1 cellular context compared by ENCODE assay signal in the genomic region with DNA sequence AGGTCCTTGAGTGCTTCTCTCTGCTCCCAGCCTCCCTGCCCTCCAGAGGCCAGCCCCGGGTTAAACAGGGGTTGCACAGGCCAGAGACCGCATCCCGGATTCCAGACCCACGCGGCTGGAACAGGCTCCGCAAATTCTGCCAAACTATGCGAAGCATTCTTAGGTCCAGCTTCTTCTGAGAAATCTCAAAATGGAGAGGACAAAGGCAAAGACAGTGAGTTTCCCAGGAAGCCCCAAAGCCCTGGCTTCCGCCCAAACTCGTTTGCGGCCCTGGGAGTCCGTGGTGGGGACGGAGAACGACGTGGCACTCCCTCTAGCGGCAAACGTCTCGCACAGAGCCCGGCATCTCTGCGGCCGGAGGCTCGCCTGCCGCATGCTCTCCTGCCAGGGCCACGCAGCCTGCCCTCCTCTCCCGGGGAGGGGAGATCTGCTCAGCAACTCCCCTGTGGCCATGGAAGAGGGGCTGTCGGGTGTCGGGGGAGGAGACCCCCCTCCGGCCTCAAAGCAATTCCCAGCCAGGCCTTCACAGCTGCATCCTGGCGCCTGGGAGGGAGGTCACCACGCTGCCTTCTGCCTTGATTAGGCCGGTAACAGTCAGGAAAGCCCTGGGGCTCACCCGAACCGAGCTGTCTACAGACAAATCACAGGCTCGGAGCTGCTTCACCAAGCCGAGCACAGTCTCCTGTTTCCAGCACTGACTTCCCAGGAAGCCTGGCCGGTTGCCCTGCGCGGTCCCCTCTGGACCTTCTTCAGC.
TF ChIP-seq lines count a peak whose summit lies in the region.

No MANE protein-coding gene starts in this region.

TF ChIP-seq in K562, 482 proteins besides CTCF, POLR2A, EP300 and RAD21 (continued from another document and continues in another):
- TF ChIP-seq MTF1 (CRISPR knock-in tag; IDR thresholded peaks at IDR 0.05; ENCODE audit: borderline replicate concordance) (no peak), ZNF408 (CRISPR knock-in tag; IDR thresholded peaks at IDR 0.05; ENCODE audit: low read depth) (no peak), NBN (IDR thresholded peaks at IDR 0.05; ENCODE audit: low read depth) (no peak), FOXJ3 (CRISPR knock-in tag; IDR thresholded peaks at IDR 0.05) (no peak), TAF15 (IDR thresholded peaks at IDR 0.05; ENCODE audit: low read depth, low read length) (no peak), PYGO2 (tag; IDR thresholded peaks at IDR 0.05) (no peak), MBD2 (IDR thresholded peaks at IDR 0.05; ENCODE audit: borderline replicate concordance, low read depth) (no peak), ZNF592 (IDR thresholded peaks at IDR 0.05) (no peak), SETDB1 (IDR thresholded peaks at IDR 0.05; ENCODE audit: low read length) (no peak), ZNF133 (CRISPR knock-in tag; IDR thresholded peaks at IDR 0.05) (no peak), SMAD4 (CRISPR knock-in tag; conservative IDR thresholded peaks at IDR 0.05) (no peak), ZNF347 (CRISPR knock-in tag; IDR thresholded peaks at IDR 0.05; ENCODE audit: low read depth) (no peak), SMC3 (conservative IDR thresholded peaks at IDR 0.05; ENCODE audit: insufficient read depth, low read depth, low read length) (peak; percentile 45; the same call in 1 of the 2 replicates), KAT7 (CRISPR knock-in tag; IDR thresholded peaks at IDR 0.05; ENCODE audit: borderline replicate concordance) (no peak), BDP1 (IDR thresholded peaks at IDR 0.05; ENCODE audit: insufficient read depth, insufficient read length) (no peak), ZNF316 (IDR thresholded peaks at IDR 0.05) (no peak), HMGN3 (IDR thresholded peaks at IDR 0.05; ENCODE audit: borderline replicate concordance, extremely low read depth, insufficient read length, low read depth, low read length) (no peak), SMAD2 (IDR thresholded peaks at IDR 0.05; ENCODE audit: low read depth, low read length) (no peak)
- TF ChIP-seq, protein P1, sequence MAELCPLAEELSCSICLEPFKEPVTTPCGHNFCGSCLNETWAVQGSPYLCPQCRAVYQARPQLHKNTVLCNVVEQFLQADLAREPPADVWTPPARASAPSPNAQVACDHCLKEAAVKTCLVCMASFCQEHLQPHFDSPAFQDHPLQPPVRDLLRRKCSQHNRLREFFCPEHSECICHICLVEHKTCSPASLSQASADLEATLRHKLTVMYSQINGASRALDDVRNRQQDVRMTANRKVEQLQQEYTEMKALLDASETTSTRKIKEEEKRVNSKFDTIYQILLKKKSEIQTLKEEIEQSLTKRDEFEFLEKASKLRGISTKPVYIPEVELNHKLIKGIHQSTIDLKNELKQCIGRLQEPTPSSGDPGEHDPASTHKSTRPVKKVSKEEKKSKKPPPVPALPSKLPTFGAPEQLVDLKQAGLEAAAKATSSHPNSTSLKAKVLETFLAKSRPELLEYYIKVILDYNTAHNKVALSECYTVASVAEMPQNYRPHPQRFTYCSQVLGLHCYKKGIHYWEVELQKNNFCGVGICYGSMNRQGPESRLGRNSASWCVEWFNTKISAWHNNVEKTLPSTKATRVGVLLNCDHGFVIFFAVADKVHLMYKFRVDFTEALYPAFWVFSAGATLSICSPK (IDR thresholded peaks at IDR 0.05; ENCODE audit: borderline replicate concordance), result no peak
- TF ChIP-seq, protein P2, sequence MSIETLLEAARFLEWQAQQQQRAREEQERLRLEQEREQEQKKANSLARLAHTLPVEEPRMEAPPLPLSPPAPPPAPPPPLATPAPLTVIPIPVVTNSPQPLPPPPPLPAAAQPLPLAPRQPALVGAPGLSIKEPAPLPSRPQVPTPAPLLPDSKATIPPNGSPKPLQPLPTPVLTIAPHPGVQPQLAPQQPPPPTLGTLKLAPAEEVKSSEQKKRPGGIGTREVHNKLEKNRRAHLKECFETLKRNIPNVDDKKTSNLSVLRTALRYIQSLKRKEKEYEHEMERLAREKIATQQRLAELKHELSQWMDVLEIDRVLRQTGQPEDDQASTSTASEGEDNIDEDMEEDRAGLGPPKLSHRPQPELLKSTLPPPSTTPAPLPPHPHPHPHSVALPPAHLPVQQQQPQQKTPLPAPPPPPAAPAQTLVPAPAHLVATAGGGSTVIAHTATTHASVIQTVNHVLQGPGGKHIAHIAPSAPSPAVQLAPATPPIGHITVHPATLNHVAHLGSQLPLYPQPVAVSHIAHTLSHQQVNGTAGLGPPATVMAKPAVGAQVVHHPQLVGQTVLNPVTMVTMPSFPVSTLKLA (conservative IDR thresholded peaks at IDR 0.05), result no peak
- TF ChIP-seq, protein P3, sequence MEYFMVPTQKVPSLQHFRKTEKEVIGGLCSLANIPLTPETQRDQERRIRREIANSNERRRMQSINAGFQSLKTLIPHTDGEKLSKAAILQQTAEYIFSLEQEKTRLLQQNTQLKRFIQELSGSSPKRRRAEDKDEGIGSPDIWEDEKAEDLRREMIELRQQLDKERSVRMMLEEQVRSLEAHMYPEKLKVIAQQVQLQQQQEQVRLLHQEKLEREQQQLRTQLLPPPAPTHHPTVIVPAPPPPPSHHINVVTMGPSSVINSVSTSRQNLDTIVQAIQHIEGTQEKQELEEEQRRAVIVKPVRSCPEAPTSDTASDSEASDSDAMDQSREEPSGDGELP (CRISPR knock-in tag; IDR thresholded peaks at IDR 0.05; ENCODE audit: borderline replicate concordance), result 0 out of 2 replicates have a peak, but pooled peaks have one; percentile 20
- TF ChIP-seq, protein P4, sequence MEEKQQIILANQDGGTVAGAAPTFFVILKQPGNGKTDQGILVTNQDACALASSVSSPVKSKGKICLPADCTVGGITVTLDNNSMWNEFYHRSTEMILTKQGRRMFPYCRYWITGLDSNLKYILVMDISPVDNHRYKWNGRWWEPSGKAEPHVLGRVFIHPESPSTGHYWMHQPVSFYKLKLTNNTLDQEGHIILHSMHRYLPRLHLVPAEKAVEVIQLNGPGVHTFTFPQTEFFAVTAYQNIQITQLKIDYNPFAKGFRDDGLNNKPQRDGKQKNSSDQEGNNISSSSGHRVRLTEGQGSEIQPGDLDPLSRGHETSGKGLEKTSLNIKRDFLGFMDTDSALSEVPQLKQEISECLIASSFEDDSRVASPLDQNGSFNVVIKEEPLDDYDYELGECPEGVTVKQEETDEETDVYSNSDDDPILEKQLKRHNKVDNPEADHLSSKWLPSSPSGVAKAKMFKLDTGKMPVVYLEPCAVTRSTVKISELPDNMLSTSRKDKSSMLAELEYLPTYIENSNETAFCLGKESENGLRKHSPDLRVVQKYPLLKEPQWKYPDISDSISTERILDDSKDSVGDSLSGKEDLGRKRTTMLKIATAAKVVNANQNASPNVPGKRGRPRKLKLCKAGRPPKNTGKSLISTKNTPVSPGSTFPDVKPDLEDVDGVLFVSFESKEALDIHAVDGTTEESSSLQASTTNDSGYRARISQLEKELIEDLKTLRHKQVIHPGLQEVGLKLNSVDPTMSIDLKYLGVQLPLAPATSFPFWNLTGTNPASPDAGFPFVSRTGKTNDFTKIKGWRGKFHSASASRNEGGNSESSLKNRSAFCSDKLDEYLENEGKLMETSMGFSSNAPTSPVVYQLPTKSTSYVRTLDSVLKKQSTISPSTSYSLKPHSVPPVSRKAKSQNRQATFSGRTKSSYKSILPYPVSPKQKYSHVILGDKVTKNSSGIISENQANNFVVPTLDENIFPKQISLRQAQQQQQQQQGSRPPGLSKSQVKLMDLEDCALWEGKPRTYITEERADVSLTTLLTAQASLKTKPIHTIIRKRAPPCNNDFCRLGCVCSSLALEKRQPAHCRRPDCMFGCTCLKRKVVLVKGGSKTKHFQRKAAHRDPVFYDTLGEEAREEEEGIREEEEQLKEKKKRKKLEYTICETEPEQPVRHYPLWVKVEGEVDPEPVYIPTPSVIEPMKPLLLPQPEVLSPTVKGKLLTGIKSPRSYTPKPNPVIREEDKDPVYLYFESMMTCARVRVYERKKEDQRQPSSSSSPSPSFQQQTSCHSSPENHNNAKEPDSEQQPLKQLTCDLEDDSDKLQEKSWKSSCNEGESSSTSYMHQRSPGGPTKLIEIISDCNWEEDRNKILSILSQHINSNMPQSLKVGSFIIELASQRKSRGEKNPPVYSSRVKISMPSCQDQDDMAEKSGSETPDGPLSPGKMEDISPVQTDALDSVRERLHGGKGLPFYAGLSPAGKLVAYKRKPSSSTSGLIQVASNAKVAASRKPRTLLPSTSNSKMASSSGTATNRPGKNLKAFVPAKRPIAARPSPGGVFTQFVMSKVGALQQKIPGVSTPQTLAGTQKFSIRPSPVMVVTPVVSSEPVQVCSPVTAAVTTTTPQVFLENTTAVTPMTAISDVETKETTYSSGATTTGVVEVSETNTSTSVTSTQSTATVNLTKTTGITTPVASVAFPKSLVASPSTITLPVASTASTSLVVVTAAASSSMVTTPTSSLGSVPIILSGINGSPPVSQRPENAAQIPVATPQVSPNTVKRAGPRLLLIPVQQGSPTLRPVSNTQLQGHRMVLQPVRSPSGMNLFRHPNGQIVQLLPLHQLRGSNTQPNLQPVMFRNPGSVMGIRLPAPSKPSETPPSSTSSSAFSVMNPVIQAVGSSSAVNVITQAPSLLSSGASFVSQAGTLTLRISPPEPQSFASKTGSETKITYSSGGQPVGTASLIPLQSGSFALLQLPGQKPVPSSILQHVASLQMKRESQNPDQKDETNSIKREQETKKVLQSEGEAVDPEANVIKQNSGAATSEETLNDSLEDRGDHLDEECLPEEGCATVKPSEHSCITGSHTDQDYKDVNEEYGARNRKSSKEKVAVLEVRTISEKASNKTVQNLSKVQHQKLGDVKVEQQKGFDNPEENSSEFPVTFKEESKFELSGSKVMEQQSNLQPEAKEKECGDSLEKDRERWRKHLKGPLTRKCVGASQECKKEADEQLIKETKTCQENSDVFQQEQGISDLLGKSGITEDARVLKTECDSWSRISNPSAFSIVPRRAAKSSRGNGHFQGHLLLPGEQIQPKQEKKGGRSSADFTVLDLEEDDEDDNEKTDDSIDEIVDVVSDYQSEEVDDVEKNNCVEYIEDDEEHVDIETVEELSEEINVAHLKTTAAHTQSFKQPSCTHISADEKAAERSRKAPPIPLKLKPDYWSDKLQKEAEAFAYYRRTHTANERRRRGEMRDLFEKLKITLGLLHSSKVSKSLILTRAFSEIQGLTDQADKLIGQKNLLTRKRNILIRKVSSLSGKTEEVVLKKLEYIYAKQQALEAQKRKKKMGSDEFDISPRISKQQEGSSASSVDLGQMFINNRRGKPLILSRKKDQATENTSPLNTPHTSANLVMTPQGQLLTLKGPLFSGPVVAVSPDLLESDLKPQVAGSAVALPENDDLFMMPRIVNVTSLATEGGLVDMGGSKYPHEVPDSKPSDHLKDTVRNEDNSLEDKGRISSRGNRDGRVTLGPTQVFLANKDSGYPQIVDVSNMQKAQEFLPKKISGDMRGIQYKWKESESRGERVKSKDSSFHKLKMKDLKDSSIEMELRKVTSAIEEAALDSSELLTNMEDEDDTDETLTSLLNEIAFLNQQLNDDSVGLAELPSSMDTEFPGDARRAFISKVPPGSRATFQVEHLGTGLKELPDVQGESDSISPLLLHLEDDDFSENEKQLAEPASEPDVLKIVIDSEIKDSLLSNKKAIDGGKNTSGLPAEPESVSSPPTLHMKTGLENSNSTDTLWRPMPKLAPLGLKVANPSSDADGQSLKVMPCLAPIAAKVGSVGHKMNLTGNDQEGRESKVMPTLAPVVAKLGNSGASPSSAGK (IDR thresholded peaks at IDR 0.05), result no peak; the same call in 1 of the 2 replicates
- TF ChIP-seq, protein P5, sequence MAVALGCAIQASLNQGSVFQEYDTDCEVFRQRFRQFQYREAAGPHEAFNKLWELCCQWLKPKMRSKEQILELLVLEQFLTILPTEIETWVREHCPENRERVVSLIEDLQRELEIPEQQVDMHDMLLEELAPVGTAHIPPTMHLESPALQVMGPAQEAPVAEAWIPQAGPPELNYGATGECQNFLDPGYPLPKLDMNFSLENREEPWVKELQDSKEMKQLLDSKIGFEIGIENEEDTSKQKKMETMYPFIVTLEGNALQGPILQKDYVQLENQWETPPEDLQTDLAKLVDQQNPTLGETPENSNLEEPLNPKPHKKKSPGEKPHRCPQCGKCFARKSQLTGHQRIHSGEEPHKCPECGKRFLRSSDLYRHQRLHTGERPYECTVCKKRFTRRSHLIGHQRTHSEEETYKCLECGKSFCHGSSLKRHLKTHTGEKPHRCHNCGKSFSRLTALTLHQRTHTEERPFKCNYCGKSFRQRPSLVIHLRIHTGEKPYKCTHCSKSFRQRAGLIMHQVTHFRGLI (CRISPR knock-in tag; IDR thresholded peaks at IDR 0.05), result no peak
- TF ChIP-seq, protein P6, sequence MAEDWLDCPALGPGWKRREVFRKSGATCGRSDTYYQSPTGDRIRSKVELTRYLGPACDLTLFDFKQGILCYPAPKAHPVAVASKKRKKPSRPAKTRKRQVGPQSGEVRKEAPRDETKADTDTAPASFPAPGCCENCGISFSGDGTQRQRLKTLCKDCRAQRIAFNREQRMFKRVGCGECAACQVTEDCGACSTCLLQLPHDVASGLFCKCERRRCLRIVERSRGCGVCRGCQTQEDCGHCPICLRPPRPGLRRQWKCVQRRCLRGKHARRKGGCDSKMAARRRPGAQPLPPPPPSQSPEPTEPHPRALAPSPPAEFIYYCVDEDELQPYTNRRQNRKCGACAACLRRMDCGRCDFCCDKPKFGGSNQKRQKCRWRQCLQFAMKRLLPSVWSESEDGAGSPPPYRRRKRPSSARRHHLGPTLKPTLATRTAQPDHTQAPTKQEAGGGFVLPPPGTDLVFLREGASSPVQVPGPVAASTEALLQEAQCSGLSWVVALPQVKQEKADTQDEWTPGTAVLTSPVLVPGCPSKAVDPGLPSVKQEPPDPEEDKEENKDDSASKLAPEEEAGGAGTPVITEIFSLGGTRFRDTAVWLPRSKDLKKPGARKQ (CRISPR knock-in tag; IDR thresholded peaks at IDR 0.05), result no peak
